In genomic region chr11:118610773-118611432, GRCh38 we compare ENCODE assay signal across 8 cellular contexts. TPM values are rescaled to one million over a fixed set of nuclear protein-coding genes. Genes with fewer than 3 reads are reported as not detected.
DNase-seq lines count a peak whose midpoint lies in the region; ATAC-seq and TF ChIP-seq lines count a peak whose summit lies in the region.

No MANE protein-coding gene starts in this region.

- peak overlapping the region; percentile 72 to 79 (median 78) for H3K4me3 ChIP-seq in breast epithelium

- H3K36me3 Mint-ChIP-seq in activated B cell treated with CpG ODN at 0.5 μM for 24 hours (ENCODE audit: low read depth), result no peaks in the 10 kb centered on the region

- H3K27ac Mint-ChIP-seq in activated B cell treated with CpG ODN at 0.5 μM for 24 hours, result no peak overlapping the region

- ATAC-seq in activated B cell treated with CpG ODN at 0.5 μM for 24 hours (ENCODE audit: low read depth) (peak; percentile 59), HG03457 (IDR thresholded peaks at IDR 0.05; ENCODE audit: unreplicated experiment) (no peak)

- H3K9me3 Mint-ChIP-seq in activated B cell treated with CpG ODN at 0.5 μM for 24 hours, result no peaks in the 10 kb centered on the region

- intact Hi-C loops in activated B cell treated with CpG ODN at 0.5 μM for 24 hours (cut with micrococcal nuclease), result loop anchor here (1.0 kb wide), 3 partner anchors 16 to 466 kb away; partner anchors contain the start of gene ARCN1
- intact Hi-C loops in breast epithelium (cut with DNase I; ENCODE audit: low total_unique reads), result no loop called here

- H3K36me3 ChIP-seq in breast epithelium, result no peaks in the 10 kb centered on the region

- TF ChIP-seq POLR2A in breast epithelium (IDR thresholded peaks at IDR 0.05), result no peak

- peaks cover 0 to 6% of the 10 kb centered on the region in 2 donors for H3K27me3 ChIP-seq in breast epithelium

- H3K9me3 ChIP-seq in breast epithelium, result no peaks in the 10 kb centered on the region

- TF ChIP-seq CTCF in GM12872 (IDR thresholded peaks at IDR 0.05; ENCODE audit: insufficient read depth, low read depth, low read length) (peak; percentile 87), activated B cell treated with CpG ODN at 0.5 μM for 24 hours (IDR thresholded peaks at IDR 0.05) (peak; percentile 46), breast epithelium (IDR thresholded peaks at IDR 0.05) (peak; percentile 53 to 78 (median 71))

- POLR2A ChIA-PET in activated B cell treated with CpG ODN at 0.5 μM for 24 hours (lab: Charles Lee), result no interaction called here

- peak in 68 of 76 experiments; percentile 11 to 77 (median 56) for DNase-seq in HUDEP-2 (lab: John Stamatoyannopoulos, UW; ENCODE audit: unreplicated experiment in 76 of 76)
- DNase-seq in activated B cell treated with CpG ODN at 0.5 μM for 24 hours, result peak; percentile 83
- peak; percentile 85 to 86 for DNase-seq in breast epithelium (ENCODE audit: low spot score in 2 of 2)
- peak; percentile 68 for DNase-seq in iris pigment epithelial cell (ENCODE audit: low read depth)
- peak; percentile 71 to 85 for DNase-seq in stimulated activated CD4-positive, alpha-beta T cell treated with anti-CD3 and anti-CD28 coated beads, Interleukin-15, amount 100 ng/mL, for 1 hour (ENCODE audit: low read depth in 1 of 2, low spot score in 1 of 2)
- no peak for DNase-seq in NCI-H1694 (lab: John Stamatoyannopoulos, UW)

- CTCF ChIA-PET in activated B cell treated with CpG ODN at 0.5 μM for 24 hours (lab: Charles Lee), result interaction anchor here (3.0 kb wide), 1 partner anchor 16 kb away, joined by 12 read pairs; no protein-coding TSS in a partner anchor

- peaks cover 35% of the 10 kb centered on the region for H3K27me3 Mint-ChIP-seq in activated B cell treated with CpG ODN at 0.5 μM for 24 hours

- peaks cover 26% of the 10 kb centered on the region for H3K4me1 Mint-ChIP-seq in activated B cell treated with CpG ODN at 0.5 μM for 24 hours

- H3K4me3 Mint-ChIP-seq in activated B cell treated with CpG ODN at 0.5 μM for 24 hours, result peak overlapping the region; percentile 79

- peak overlapping the region; percentile 92 to 94 for H3K27ac ChIP-seq in breast epithelium

- H3K4me1 ChIP-seq in breast epithelium, result peaks cover 0 to 7% of the 10 kb centered on the region in 2 donors

RNA-seq across cellular contexts. Expression of gene PHLDB1, which starts 3.5 kb away (rescaled TPM):
- total RNA-seq in activated B cell treated with CpG ODN at 0.5 μM for 24 hours (1.3 and 2.6 TPM in 2 replicates), breast epithelium (100 to 1,000 TPM; 104 to 150 (median 109) TPM)

RNA-seq across cellular contexts. Expression of gene ARCN1, which starts 38.7 kb away (rescaled TPM):
- total RNA-seq in activated B cell treated with CpG ODN at 0.5 μM for 24 hours (91.3 and 94.7 TPM in 2 replicates), breast epithelium (10 to 100 TPM; 94.1 to 99.1 (median 98.6) TPM)

RNA-seq across cellular contexts. Expression of gene IFT46, which starts 45.2 kb away (rescaled TPM):
- 13.8 and 13.9 TPM in 2 replicates for total RNA-seq in activated B cell treated with CpG ODN at 0.5 μM for 24 hours
- total RNA-seq in breast epithelium, result 10 to 100 TPM; 24.3 to 45.9 (median 33.4) TPM

Comparison
In these comparisons a context has a peak if more than half of its experiments do, and no peak if none do; other contexts are left out.
1. RNA of gene PHLDB1, which starts 3.5 kb away (total RNA-seq): 104 to 150 TPM in breast epithelium; 1.3 to 2.6 TPM in activated B cell treated with CpG ODN at 0.5 μM for 24 hours; every median in the first group is over 10 times any median in the second.
2. Peak in every context shown above with its lines, with median percentiles within 50 percentile points of each other: CTCF ChIP-seq.